23 cellular contexts compared by ENCODE assay signal in the genomic region with DNA sequence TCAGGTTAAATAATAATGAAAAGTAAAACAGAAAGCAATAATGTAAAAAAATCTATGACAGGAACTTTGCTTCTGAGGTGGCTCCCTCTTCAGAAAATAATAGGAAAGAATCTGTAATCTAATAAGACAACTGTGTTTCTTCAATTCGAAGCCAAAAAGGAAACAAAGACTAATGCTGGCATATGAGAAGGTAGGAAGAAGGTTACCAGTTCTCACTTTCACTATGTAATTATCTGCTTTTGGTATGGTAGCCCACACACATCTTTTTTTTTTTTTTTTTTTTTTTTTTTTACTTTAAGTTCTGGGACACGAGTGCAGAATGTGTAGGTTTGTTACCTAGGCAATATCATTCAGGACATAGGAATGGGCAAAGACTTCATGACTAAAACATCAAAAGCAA. TPM values are rescaled to one million over a fixed set of nuclear protein-coding genes. Genes with fewer than 3 reads are reported as not detected.
A peak's percentile ranks its signal among the peaks of the same experiment; 100 is the strongest.
DNase-seq lines count a peak whose midpoint lies in the region; ATAC-seq, FAIRE-seq and TF ChIP-seq lines count a peak whose summit lies in the region.
"Had no signal": no experiment of that assay in that cellular context is flagged by ENCODE, and none has a peak within 500 bp of the region (broad histone marks: within the 10 kb centered on the region; RNA-seq: fewer than 3 reads in every experiment).

No MANE protein-coding gene starts in this region.

- no peak overlapping the region for H3K27ac ChIP-seq in HepG2 (ENCODE audit: extremely low read length, insufficient read depth, low read length)
- H3K27ac ChIP-seq: BLaER1 treated with 17β-estradiol and CSF1 and Interleukin-3, amounts not matched to agents 10 nM and 100 nM; breast epithelium; heart right ventricle had no signal

- peaks cover 2 to 3% of the 10 kb centered on the region in 2 experiments; a peak in 4 of 5 replicates for H3K36me3 ChIP-seq in HepG2 (replicated peaks in 1 of 2; ENCODE audit: control insufficient read depth in 1 of 2, insufficient read depth in 2 of 2, low read length in 2 of 2)
- H3K36me3 ChIP-seq: breast epithelium had no signal

- H3K4me1 ChIP-seq in HepG2 (ENCODE audit: insufficient read depth, low read length), result peaks cover 8% of the 10 kb centered on the region
- H3K4me1 ChIP-seq: BLaER1 treated with 17β-estradiol and CSF1 and Interleukin-3, amounts not matched to agents 10 nM and 100 nM; breast epithelium; heart right ventricle had no signal

- H3K9me3 ChIP-seq in HepG2 (ENCODE audit: low read length), result peaks cover 11% of the 10 kb centered on the region

- TF ChIP-seq RAD21 in HepG2 (CRISPR knock-in tag; IDR thresholded peaks at IDR 0.05), result no peak

- no peak overlapping the region for H3K4me3 ChIP-seq in HepG2 (replicated peaks in 1 of 3; ENCODE audit: insufficient read depth in 1 of 3, low read depth in 2 of 3, low read length in 3 of 3)
- H3K4me3 ChIP-seq: BLaER1 treated with 17β-estradiol and CSF1 and Interleukin-3, amounts not matched to agents 10 nM and 100 nM; breast epithelium; HAP-1; heart right ventricle had no signal

- no peak overlapping the region for H3K9ac ChIP-seq in HepG2 (ENCODE audit: insufficient read depth, low read depth, low read length)
- H3K9ac ChIP-seq: BLaER1 treated with 17β-estradiol and CSF1 and Interleukin-3, amounts not matched to agents 10 nM and 100 nM had no signal

- peaks cover 12% of the 10 kb centered on the region for H3K9me3 Mint-ChIP-seq in activated naive CD4-positive, alpha-beta T cell treated with anti-CD3 and anti-CD28 coated beads for 36 hours
- no peaks in the 10 kb centered on the region for H3K9me3 Mint-ChIP-seq in activated T-helper 17 cell treated with anti-CD3 and anti-CD28 coated beads, Interleukin-2, amount 50 U/mL, for 72 hours

- no peak for TF ChIP-seq POLR2A in HepG2 (IDR thresholded peaks at IDR 0.05; ENCODE audit: insufficient read depth in 1 of 2, low read depth in 2 of 2, low read length in 2 of 2)

- peak overlapping the region; percentile 27 for H3K4me3 Mint-ChIP-seq in activated naive CD4-positive, alpha-beta T cell treated with anti-CD3 and anti-CD28 coated beads for 36 hours
- peak overlapping the region; percentile 51 for H3K4me3 Mint-ChIP-seq in activated T-helper 17 cell treated with anti-CD3 and anti-CD28 coated beads, Interleukin-2, amount 50 U/mL, for 72 hours
- H3K4me3 Mint-ChIP-seq: activated B cell treated with CpG ODN at 0.5 μM for 24 hours; naive thymus-derived CD8-positive, alpha-beta T cell; T-cell; type B pancreatic cell had no signal

- ATAC-seq in GM18907 (IDR thresholded peaks at IDR 0.05; ENCODE audit: unreplicated experiment) (peak; percentile 50), HepG2 (no peak)
- ATAC-seq in activated T-helper 17 cell treated with anti-CD3 and anti-CD28 coated beads, Interleukin-2, amount 50 U/mL, for 72 hours (replicated peaks), result peak; percentile 49
- ATAC-seq in stimulated activated naive CD8-positive, alpha-beta T cell treated with anti-CD3 and anti-CD28 coated beads, Interleukin-15, Interleukin-2, amounts not matched to agents 100 U/mL and 50 U/mL, for 24 hours, result peak; percentile 68
- ATAC-seq: heart right ventricle; naive thymus-derived CD8-positive, alpha-beta T cell; T-cell had no signal

- in situ Hi-C loops in HepG2 (cut with HindIII; ENCODE audit: extremely low pct_ligation_motif_present, low pct_unique_long_range_greater_than_20kb), result no loop called here

- peaks cover 43% of the 10 kb centered on the region for H3K4me1 Mint-ChIP-seq in activated naive CD4-positive, alpha-beta T cell treated with anti-CD3 and anti-CD28 coated beads for 36 hours (ENCODE audit: low read depth)
- peaks cover 35% of the 10 kb centered on the region for H3K4me1 Mint-ChIP-seq in activated T-helper 17 cell treated with anti-CD3 and anti-CD28 coated beads, Interleukin-2, amount 50 U/mL, for 72 hours

- no peak overlapping the region for H2AFZ ChIP-seq in HepG2 (ENCODE audit: low read length)

- H3K4me2 ChIP-seq in HepG2 (ENCODE audit: low read depth, low read length), result no peak overlapping the region
- H3K4me2 ChIP-seq: BLaER1 treated with 17β-estradiol and CSF1 and Interleukin-3, amounts not matched to agents 10 nM and 100 nM had no signal

- FAIRE-seq in HepG2 (lab: Jason Lieb, UNC), result no peak
- FAIRE-seq: endothelial cell of umbilical vein, frontal cortex had no signal

- peaks cover 71% of the 10 kb centered on the region for H3K36me3 Mint-ChIP-seq in activated naive CD4-positive, alpha-beta T cell treated with anti-CD3 and anti-CD28 coated beads for 36 hours (ENCODE audit: low read depth)
- H3K36me3 Mint-ChIP-seq in activated T-helper 17 cell treated with anti-CD3 and anti-CD28 coated beads, Interleukin-2, amount 50 U/mL, for 72 hours (ENCODE audit: low read depth), result peaks cover 100% of the 10 kb centered on the region

- peaks cover 12% of the 10 kb centered on the region for H3K79me2 ChIP-seq in HepG2 (ENCODE audit: insufficient read depth, low read length)

- WGBS in HepG2 (ENCODE audit: low lambda C conversion rate), result 67% methylated on average over 2 of the region's 2 CpGs

- DNase-seq in activated naive CD4-positive, alpha-beta T cell treated with anti-CD3 and anti-CD28 coated beads for 36 hours, result no peak
- DNase-seq in activated naive CD4-positive, alpha-beta T cell treated with anti-CD3 and anti-CD28 coated beads, Interleukin-2, amount 50 U/mL, for 16 hours, result no peak
- no peak for DNase-seq in stimulated activated naive CD8-positive, alpha-beta T cell treated with anti-CD3 and anti-CD28 coated beads, Interleukin-15, Interleukin-2, amounts not matched to agents 100 U/mL and 50 U/mL, for 24 hours
- DNase-seq in NCI-H446 (lab: John Stamatoyannopoulos, UW) (no peak), HepG2 (ENCODE audit: low spot score) (no peak)
- DNase-seq: activated B cell treated with CpG ODN at 0.5 μM for 24 hours; activated effector memory CD4-positive, alpha-beta T cell treated with anti-CD3 and anti-CD28 coated beads, Interleukin-2, amount 50 U/mL, for 16 hours; heart right ventricle; naive thymus-derived CD8-positive, alpha-beta T cell; NCI-H1417 treated with DMSO at 0.1 percent for 48 hours; NCI-H2029 treated with DMSO at 0.1 percent for 48 hours; NCI-H524 treated with DMSO at 0.1 percent for 48 hours; stimulated activated CD4-positive, alpha-beta T cell treated with anti-CD3 and anti-CD28 coated beads, Interleukin-4, amount 100 ng/mL, for 1 hour; substantia nigra; T-cell had no signal

- H3K27me3 ChIP-seq in HepG2 (ENCODE audit: control insufficient read depth in 1 of 2, insufficient read depth in 2 of 2, low read length in 2 of 2), result no peaks in the 10 kb centered on the region
- H3K27me3 ChIP-seq: BLaER1 treated with 17β-estradiol and CSF1 and Interleukin-3, amounts not matched to agents 10 nM and 100 nM; breast epithelium; heart right ventricle had no signal

- BruUV-seq in HepG2 (replicated peaks; lab: Mats Ljungman, UMichigan), result no TSS peak

- peak overlapping the region; percentile 82 for H3K27ac Mint-ChIP-seq in activated naive CD4-positive, alpha-beta T cell treated with anti-CD3 and anti-CD28 coated beads for 36 hours
- H3K27ac Mint-ChIP-seq in activated T-helper 17 cell treated with anti-CD3 and anti-CD28 coated beads, Interleukin-2, amount 50 U/mL, for 72 hours, result peak overlapping the region; percentile 79
- H3K27ac Mint-ChIP-seq: activated B cell treated with CpG ODN at 0.5 μM for 24 hours, type B pancreatic cell had no signal

- H3K27me3 Mint-ChIP-seq in activated naive CD4-positive, alpha-beta T cell treated with anti-CD3 and anti-CD28 coated beads for 36 hours (ENCODE audit: low read depth), result no peaks in the 10 kb centered on the region
- H3K27me3 Mint-ChIP-seq in activated T-helper 17 cell treated with anti-CD3 and anti-CD28 coated beads, Interleukin-2, amount 50 U/mL, for 72 hours, result no peaks in the 10 kb centered on the region
- H3K27me3 Mint-ChIP-seq: activated B cell treated with CpG ODN at 0.5 μM for 24 hours; naive thymus-derived CD8-positive, alpha-beta T cell; T-cell; type B pancreatic cell had no signal

- TF ChIP-seq CTCF in HepG2 (CRISPR knock-in tag; IDR thresholded peaks at IDR 0.05), result no peak

- POLR2A ChIA-PET in HepG2 (lab: Yijun Ruan, JAX), result no interaction called here

- CTCF ChIA-PET in activated naive CD4-positive, alpha-beta T cell treated with anti-CD3 and anti-CD28 coated beads for 36 hours (lab: Charles Lee), result interaction anchor here (0.9 kb wide), 1 partner anchor 40 kb away, joined by 4 read pairs; no protein-coding TSS in a partner anchor
- CTCF ChIA-PET in HepG2 (lab: Yijun Ruan, JAX; ENCODE audit: low intra/inter-chr PET ratio, low total read pairs), result no interaction called here

- intact Hi-C loops in activated naive CD4-positive, alpha-beta T cell treated with anti-CD3 and anti-CD28 coated beads for 36 hours (cut with micrococcal nuclease), result loop anchor here (1.0 to 2.0 kb wide), 4 partner anchors 17 to 81 kb away; a partner anchor contains a TSS
- intact Hi-C loops in HepG2 (cut with micrococcal nuclease; ENCODE audit: unreplicated experiment), result no loop called here

- TF ChIP-seq EP300 in HepG2 (IDR thresholded peaks at IDR 0.05; ENCODE audit: low read depth in 2 of 2, low read length in 2 of 2) (no peak), HepG2 (CRISPR knock-in tag; IDR thresholded peaks at IDR 0.05; ENCODE audit: borderline replicate concordance) (no peak)

- H4K20me1 ChIP-seq in HepG2 (ENCODE audit: insufficient read depth, low read length), result no peaks in the 10 kb centered on the region

RNA-seq across cellular contexts. Expression of a gene that starts 47.1 kb away (rescaled TPM):
- total RNA-seq in activated naive CD4-positive, alpha-beta T cell treated with anti-CD3 and anti-CD28 coated beads for 36 hours, result 10 to 100 TPM; 37.4 to 37.6 TPM
- total RNA-seq in activated T-helper 17 cell treated with anti-CD3 and anti-CD28 coated beads, Interleukin-2, amount 50 U/mL, for 72 hours, result 10 to 100 TPM; 42.0 to 43.8 TPM
- 51.3 and 69.9 TPM in 2 replicates for total RNA-seq in HepG2 (2016; rRNA removed; fragmentation: Illumina TruSeq; extraction: Trizol)
- 29.6 and 29.8 TPM in 2 replicates for total RNA-seq in HepG2 (2016; cell fraction: cytosol; rRNA removed; fragmentation: Illumina TruSeq; extraction: Trizol; ENCODE audit: low read depth)
- 50.2 and 74.8 TPM in 2 replicates for total RNA-seq in HepG2 (2016; cell fraction: insoluble cytoplasmic fraction; rRNA removed; fragmentation: Illumina TruSeq; extraction: Trizol)
- total RNA-seq in HepG2 (2016; cell fraction: membrane; rRNA removed; fragmentation: Illumina TruSeq; extraction: Trizol), result 43.1 and 50.1 TPM in 2 replicates
- total RNA-seq in HepG2 (2016; cell fraction: nucleus; rRNA removed; fragmentation: Illumina TruSeq; extraction: Trizol), result 44.2 and 48.1 TPM in 2 replicates
- polyA plus RNA-seq in HepG2 (2011; rRNA removed), result 15.0 and 20.5 TPM in 2 replicates
- polyA plus RNA-seq in HepG2 (2011; cell fraction: cytosol; rRNA removed), result 9.4 and 15.8 TPM in 2 replicates
- polyA plus RNA-seq in HepG2 (2011; cell fraction: nucleus; rRNA removed), result 9.0 and 10.7 TPM in 2 replicates
- 20.6 and 22.4 TPM in 2 replicates for polyA plus RNA-seq in HepG2 (2012)
- 12.9 and 14.0 TPM in 2 replicates for polyA plus RNA-seq in HepG2 (2016; cell fraction: cytosol; fragmentation: Illumina TruSeq; extraction: Trizol; ENCODE audit: low read depth)
- polyA plus RNA-seq in HepG2 (2016; cell fraction: insoluble cytoplasmic fraction; fragmentation: Illumina TruSeq; extraction: Trizol; ENCODE audit: low read depth), result 55.5 and 57.5 TPM in 2 replicates
- polyA plus RNA-seq in HepG2 (2016; cell fraction: membrane; fragmentation: Illumina TruSeq; extraction: Trizol; ENCODE audit: low read depth), result 28.6 and 30.4 TPM in 2 replicates
- polyA plus RNA-seq in HepG2 (2016; cell fraction: nucleus; fragmentation: Illumina TruSeq; extraction: Trizol; ENCODE audit: insufficient read depth, low read depth), result 26.9 and 28.0 TPM in 2 replicates
- polyA minus RNA-seq in HepG2 (2011; rRNA and poly(A)+ RNA removed; ENCODE audit: low replicate concordance), result 18.7 and 51.1 TPM in 2 replicates
- polyA minus RNA-seq in HepG2 (2011; cell fraction: cytosol; rRNA and poly(A)+ RNA removed), result 22.5 and 23.4 TPM in 2 replicates
- 118 and 125 TPM in 2 replicates for polyA minus RNA-seq in HepG2 (2011; cell fraction: nucleus; rRNA and poly(A)+ RNA removed)
